Comparison of ENCODE assay signal across 16 cellular contexts in the genomic region with DNA sequence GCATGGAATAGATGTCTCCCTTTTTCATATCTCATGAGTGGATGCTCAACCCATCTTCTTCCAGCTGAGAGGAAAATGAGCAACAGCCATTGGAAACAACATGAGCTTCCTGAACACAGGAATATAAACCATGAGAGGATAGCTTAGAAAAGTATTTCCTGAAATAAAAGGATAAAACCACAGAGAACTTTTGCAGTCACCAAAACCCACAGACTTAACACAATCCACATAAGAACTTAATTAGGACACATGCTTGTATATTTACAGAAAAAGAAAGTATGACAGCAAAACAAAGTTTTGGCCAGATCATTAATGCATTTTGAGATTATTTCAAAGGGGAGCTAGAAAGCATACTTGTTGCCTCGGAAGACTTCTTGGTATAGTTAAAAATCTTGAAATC.
"Had no signal": no experiment of that assay in that cellular context is flagged by ENCODE, and none has a peak within 500 bp of the region (broad histone marks: within the 10 kb centered on the region; RNA-seq: fewer than 3 reads in every experiment).

No MANE protein-coding gene starts in this region.

- DNase-seq: activated CD4-positive, alpha-beta T cell treated with anti-CD3 and anti-CD28 coated beads for 36 hours; activated CD8-positive, alpha-beta T cell treated with anti-CD3 and anti-CD28 coated beads for 36 hours; activated gamma-delta T cell treated with Interleukin-2 at 50 U/mL for 16 hours; activated T-cell treated with anti-CD3 and anti-CD28 coated beads, Interleukin-2, amount 50 U/mL, for 48 hours; amygdala; effector memory CD4-positive, alpha-beta T cell; hippocampal formation; left ventricle myocardium inferior; natural killer cell; posterior cingulate gyrus; retina; stimulated activated CD4-positive, alpha-beta T cell treated with anti-CD3 and anti-CD28 coated beads, Interleukin-15, amount 100 ng/mL, for 24 hours; stimulated activated CD4-positive, alpha-beta T cell treated with anti-CD3 and anti-CD28 coated beads, Interleukin-4, amount 100 ng/mL, for 1 hour; stimulated activated naive CD4-positive, alpha-beta T cell; tibial artery; uterus had no signal

- H3K4me3 ChIP-seq: left ventricle myocardium inferior, tibial artery, uterus had no signal

- H3K36me3 ChIP-seq: left ventricle myocardium inferior, tibial artery, uterus had no signal

- ATAC-seq: activated CD4-positive, alpha-beta T cell treated with anti-CD3 and anti-CD28 coated beads for 36 hours; activated CD8-positive, alpha-beta T cell treated with anti-CD3 and anti-CD28 coated beads for 36 hours; natural killer cell had no signal

- H3K27me3 ChIP-seq: tibial artery, uterus had no signal
